ENCODE assay signal across 21 cellular contexts in the genomic region with DNA sequence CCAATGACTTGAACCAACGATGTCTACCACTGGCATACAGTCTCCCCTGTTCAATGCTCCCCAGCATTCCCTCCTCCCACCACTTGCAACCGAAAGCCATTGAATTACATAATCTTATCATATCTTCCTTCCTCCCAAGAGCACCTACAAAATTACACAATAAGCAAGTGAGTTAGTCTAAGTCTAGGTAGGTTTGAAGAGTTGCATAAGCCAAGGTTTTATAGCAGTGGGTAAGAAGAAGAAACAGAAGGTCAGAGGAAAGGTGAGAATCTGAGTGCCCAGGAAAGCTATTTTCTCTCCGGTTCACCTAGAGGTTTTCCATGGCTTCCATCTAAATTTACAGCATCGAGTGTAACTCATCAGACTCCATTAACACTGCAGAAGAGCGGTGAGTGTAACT. TPM values are rescaled to one million over a fixed set of nuclear protein-coding genes. Genes with fewer than 3 reads are reported as not detected.
DNase-seq lines count a peak whose midpoint lies in the region; ATAC-seq and TF ChIP-seq lines count a peak whose summit lies in the region.
"Had no signal": no experiment of that assay in that cellular context is flagged by ENCODE, and none has a peak within 500 bp of the region (broad histone marks: within the 10 kb centered on the region; RNA-seq: fewer than 3 reads in every experiment).

No MANE protein-coding gene starts in this region.

- no peak for TF ChIP-seq CTCF in gastrocnemius medialis (IDR thresholded peaks at IDR 0.05 in 4 of 5, conservative IDR thresholded peaks at IDR 0.05 in 1 of 5)

- H3K27ac Mint-ChIP-seq in T-helper 2 cell treated with Interferon-gamma antibody and Interleukin-4, amounts not matched to agents 5 μg/mL and 100 μg/mL, for 36 hours: peak overlapping the region; percentile 7
- H3K27ac Mint-ChIP-seq: CD14-positive monocyte, IgD-negative memory B cell had no signal

- no peaks in the 10 kb centered on the region for H3K9me3 ChIP-seq in gastrocnemius medialis
- H3K9me3 ChIP-seq: A549, BLaER1 had no signal

- no peaks in the 10 kb centered on the region for H3K27me3 ChIP-seq in layer of hippocampus (ENCODE audit: control insufficient read depth, insufficient read depth, low read length)
- no peaks in the 10 kb centered on the region for H3K27me3 ChIP-seq in gastrocnemius medialis
- H3K27me3 ChIP-seq: BLaER1 had no signal

- ATAC-seq in gastrocnemius medialis: peak in 1 of 2 donors; percentile 51
- no peak for ATAC-seq in stimulated activated naive CD8-positive, alpha-beta T cell treated with anti-CD3 and anti-CD28 coated beads, Interleukin-15, Interleukin-2, amounts not matched to agents 100 U/mL and 50 U/mL, for 24 hours
- ATAC-seq in GM18502 (IDR thresholded peaks at IDR 0.05; ENCODE audit: poor library complexity, unreplicated experiment): no peak
- ATAC-seq: A549, GM12878, GM23338, HCT116 had no signal

- no peak overlapping the region for H3K4me3 ChIP-seq in gastrocnemius medialis
- H3K4me3 ChIP-seq: A549, BLaER1, GM12878, GM23338 had no signal

- H3K27ac ChIP-seq in layer of hippocampus (ENCODE audit: low read depth, low read length): peak overlapping the region; percentile 76
- peak overlapping the region; percentile 30 to 50 (median 36) for H3K27ac ChIP-seq in gastrocnemius medialis
- H3K27ac ChIP-seq: 22Rv1, A549, BLaER1 had no signal

- H3K36me3 ChIP-seq in gastrocnemius medialis: no peaks in the 10 kb centered on the region

- no peaks in the 10 kb centered on the region for H3K9me3 Mint-ChIP-seq in T-helper 2 cell treated with Interferon-gamma antibody and Interleukin-4, amounts not matched to agents 5 μg/mL and 100 μg/mL, for 36 hours
- H3K9me3 Mint-ChIP-seq: CD4-positive, alpha-beta memory T cell; GM23338; IgD-negative memory B cell had no signal

- peaks cover 25 to 45% of the 10 kb centered on the region in 2 donors for H3K4me1 ChIP-seq in gastrocnemius medialis
- H3K4me1 ChIP-seq: A549, BLaER1 had no signal

- no peak for DNase-seq in T-helper 2 cell treated with Interferon-gamma antibody and Interleukin-4, amounts not matched to agents 5 μg/mL and 100 μg/mL, for 36 hours (ENCODE audit: low spot score)
- no peak for DNase-seq in T-helper 2 cell
- DNase-seq in gastrocnemius medialis: no peak
- no peak for DNase-seq in HuH-7 (ENCODE audit: low spot score)
- DNase-seq in SK-N-DZ (ENCODE audit: low spot score): no peak
- DNase-seq in stimulated activated naive CD8-positive, alpha-beta T cell treated with anti-CD3 and anti-CD28 coated beads, Interleukin-15, Interleukin-2, amounts not matched to agents 100 U/mL and 50 U/mL, for 24 hours: no peak
- DNase-seq: Calu3; CD4-positive, alpha-beta memory T cell; DMS79 treated with DMSO at 0.1 percent for 48 hours; GF-D8; H7 had no signal

- in situ Hi-C loops in gastrocnemius medialis (cut with MboI; ENCODE audit: low sequenced_read_pairs in 4 of 4): no loop called here

- no peak for TF ChIP-seq POLR2A in gastrocnemius medialis (IDR thresholded peaks at IDR 0.05)

- peaks cover 24% of the 10 kb centered on the region for H3K36me3 Mint-ChIP-seq in T-helper 2 cell treated with Interferon-gamma antibody and Interleukin-4, amounts not matched to agents 5 μg/mL and 100 μg/mL, for 36 hours (ENCODE audit: low read depth)

- peaks cover 4% of the 10 kb centered on the region for H3K4me1 Mint-ChIP-seq in T-helper 2 cell treated with Interferon-gamma antibody and Interleukin-4, amounts not matched to agents 5 μg/mL and 100 μg/mL, for 36 hours (ENCODE audit: low read depth)
- H3K4me1 Mint-ChIP-seq: CD14-positive monocyte had no signal

- H3K4me3 Mint-ChIP-seq in T-helper 2 cell treated with Interferon-gamma antibody and Interleukin-4, amounts not matched to agents 5 μg/mL and 100 μg/mL, for 36 hours: no peak overlapping the region
- H3K4me3 Mint-ChIP-seq: CD14-positive monocyte; CD4-positive, alpha-beta memory T cell; GM23338; IgD-negative memory B cell had no signal

- intact Hi-C loops in gastrocnemius medialis (cut with DNase I; ENCODE audit: low total_unique reads): no loop called here

- H3K27me3 Mint-ChIP-seq in T-helper 2 cell treated with Interferon-gamma antibody and Interleukin-4, amounts not matched to agents 5 μg/mL and 100 μg/mL, for 36 hours (ENCODE audit: low read depth): no peaks in the 10 kb centered on the region
- H3K27me3 Mint-ChIP-seq: CD4-positive, alpha-beta memory T cell; IgD-negative memory B cell had no signal

RNA-seq across cellular contexts. Expression of gene ATP8A1, which starts 40.3 kb away (rescaled TPM):
- 10 to 100 TPM; 23.8 to 74.2 (median 31.1) TPM for total RNA-seq in gastrocnemius medialis
- 27.6 and 35.1 TPM in 2 replicates for polyA plus RNA-seq in SK-N-DZ (2014; cell fraction: cytosol; rRNA removed)
- 45.9 and 51.7 TPM in 2 replicates for polyA plus RNA-seq in SK-N-DZ (2014; cell fraction: nucleus; rRNA removed)
